In genomic region chr6:125781307-125781868, GRCh38 we compare ENCODE assay signal across 8 cellular contexts. TPM values are rescaled to one million over a fixed set of nuclear protein-coding genes. Genes with fewer than 3 reads are reported as not detected.
DNase-seq lines count a peak whose midpoint lies in the region; ATAC-seq and TF ChIP-seq lines count a peak whose summit lies in the region.

No MANE protein-coding gene starts in this region.

- TF ChIP-seq CTCF in fibroblast of villous mesenchyme (IDR thresholded peaks at IDR 0.05; ENCODE audit: insufficient read depth, low read depth, low read length): peak; percentile 13
- peak; percentile 31 for TF ChIP-seq CTCF in retinal pigment epithelial cell (conservative IDR thresholded peaks at IDR 0.05; ENCODE audit: low read depth, low read length)

- H3K27ac Mint-ChIP-seq in activated CD4-positive, alpha-beta T cell treated with anti-CD3 and anti-CD28 coated beads, Interleukin-2, amount 10 ng/mL, durations not matched to agents 7 days and 5 days: no peak overlapping the region

- DNase-seq in stimulated activated CD8-positive, alpha-beta memory T cell treated with anti-CD3 and anti-CD28 coated beads, Interleukin-15, amount 100 ng/mL, for 1 hour (ENCODE audit: low read depth): peak; percentile 26
- no peak for DNase-seq in stimulated activated CD8-positive, alpha-beta memory T cell treated with anti-CD3 and anti-CD28 coated beads, Interleukin-4, amount 100 ng/mL, for 48 hours
- DNase-seq in NCI-H1417 treated with DMSO at 0.1 percent for 48 hours (lab: John Stamatoyannopoulos, UW): peak; percentile 44
- peak; percentile 74 for DNase-seq in activated CD4-positive, alpha-beta T cell treated with anti-CD3 and anti-CD28 coated beads, Interleukin-2, amount 10 ng/mL, durations not matched to agents 7 days and 5 days
- peak; percentile 43 for DNase-seq in fibroblast of villous mesenchyme (ENCODE audit: low read depth)
- DNase-seq in retinal pigment epithelial cell (ENCODE audit: low read depth): no peak
- no peak for DNase-seq in NOMO-1 treated with dmso at 0.1 percent for 144 hours (lab: John Stamatoyannopoulos, UW; ENCODE audit: unreplicated experiment)

- no peak overlapping the region for H3K4me3 Mint-ChIP-seq in activated CD4-positive, alpha-beta T cell treated with anti-CD3 and anti-CD28 coated beads, Interleukin-2, amount 10 ng/mL, durations not matched to agents 7 days and 5 days

- peaks cover 3% of the 10 kb centered on the region for H3K36me3 Mint-ChIP-seq in activated CD4-positive, alpha-beta T cell treated with anti-CD3 and anti-CD28 coated beads, Interleukin-2, amount 10 ng/mL, durations not matched to agents 7 days and 5 days (ENCODE audit: low read depth)

- ATAC-seq in HG02642 (IDR thresholded peaks at IDR 0.05; ENCODE audit: poor library complexity, unreplicated experiment): peak; percentile 38

- peaks cover 11% of the 10 kb centered on the region for H3K27me3 Mint-ChIP-seq in activated CD4-positive, alpha-beta T cell treated with anti-CD3 and anti-CD28 coated beads, Interleukin-2, amount 10 ng/mL, durations not matched to agents 7 days and 5 days

- POLR2A ChIA-PET in activated CD4-positive, alpha-beta T cell treated with anti-CD3 and anti-CD28 coated beads, Interleukin-2, amount 10 ng/mL, durations not matched to agents 7 days and 5 days (lab: Charles Lee): interaction anchor here (0.7 to 1.6 kb wide), 5 partner anchors 9 to 205 kb away, joined by 3 to 19 read pairs (median 4); partner anchors contain the start of genes HINT3, NCOA7 and TRMT11

- H3K4me3 ChIP-seq in fibroblast of villous mesenchyme (ENCODE audit: low read depth, low read length): peak overlapping the region; percentile 71
- peak overlapping the region; percentile 92 for H3K4me3 ChIP-seq in retinal pigment epithelial cell (ENCODE audit: low read length)

- H3K4me1 Mint-ChIP-seq in activated CD4-positive, alpha-beta T cell treated with anti-CD3 and anti-CD28 coated beads, Interleukin-2, amount 10 ng/mL, durations not matched to agents 7 days and 5 days: peaks cover 18% of the 10 kb centered on the region

- H3K9me3 Mint-ChIP-seq in activated CD4-positive, alpha-beta T cell treated with anti-CD3 and anti-CD28 coated beads, Interleukin-2, amount 10 ng/mL, durations not matched to agents 7 days and 5 days: no peaks in the 10 kb centered on the region

- CTCF ChIA-PET in activated CD4-positive, alpha-beta T cell treated with anti-CD3 and anti-CD28 coated beads, Interleukin-2, amount 10 ng/mL, durations not matched to agents 7 days and 5 days (lab: Charles Lee): interaction anchor here (0.6 to 3.6 kb wide), 12 partner anchors 9 to 193 kb away, joined by 3 to 47 read pairs (median 3); partner anchors contain the start of genes HINT3 and NCOA7

RNA-seq across cellular contexts. Expression of gene NCOA7, which starts 9.4 kb away (rescaled TPM):
- 10 to 100 TPM; 43.2 to 53.1 TPM for total RNA-seq in activated CD4-positive, alpha-beta T cell treated with anti-CD3 and anti-CD28 coated beads, Interleukin-2, amount 10 ng/mL, durations not matched to agents 7 days and 5 days
- total RNA-seq in fibroblast of villous mesenchyme: 21.6 and 52.7 TPM in 2 replicates

RNA-seq across cellular contexts. Expression of gene HEY2, which starts 32.0 kb away (rescaled TPM):
- not detected for total RNA-seq in activated CD4-positive, alpha-beta T cell treated with anti-CD3 and anti-CD28 coated beads, Interleukin-2, amount 10 ng/mL, durations not matched to agents 7 days and 5 days
- total RNA-seq in fibroblast of villous mesenchyme: 0.32 TPM in 1 of 2 replicates, not detected in the other

Comparison
In these comparisons a context has a peak if more than half of its experiments do, and no peak if none do; other contexts are left out.
1. DNase-seq: peak in stimulated activated CD8-positive, alpha-beta memory T cell treated with anti-CD3 and anti-CD28 coated beads, Interleukin-15, amount 100 ng/mL, for 1 hour (single experiment), NCI-H1417 treated with DMSO at 0.1 percent for 48 hours (single experiment), activated CD4-positive, alpha-beta T cell treated with anti-CD3 and anti-CD28 coated beads, Interleukin-2, amount 10 ng/mL, durations not matched to agents 7 days and 5 days (single experiment) and fibroblast of villous mesenchyme (single experiment); none in stimulated activated CD8-positive, alpha-beta memory T cell treated with anti-CD3 and anti-CD28 coated beads, Interleukin-4, amount 100 ng/mL, for 48 hours (single experiment), retinal pigment epithelial cell (single experiment) and NOMO-1 treated with dmso at 0.1 percent for 144 hours (single experiment).